21 cellular contexts compared by ENCODE assay signal in the genomic region with DNA sequence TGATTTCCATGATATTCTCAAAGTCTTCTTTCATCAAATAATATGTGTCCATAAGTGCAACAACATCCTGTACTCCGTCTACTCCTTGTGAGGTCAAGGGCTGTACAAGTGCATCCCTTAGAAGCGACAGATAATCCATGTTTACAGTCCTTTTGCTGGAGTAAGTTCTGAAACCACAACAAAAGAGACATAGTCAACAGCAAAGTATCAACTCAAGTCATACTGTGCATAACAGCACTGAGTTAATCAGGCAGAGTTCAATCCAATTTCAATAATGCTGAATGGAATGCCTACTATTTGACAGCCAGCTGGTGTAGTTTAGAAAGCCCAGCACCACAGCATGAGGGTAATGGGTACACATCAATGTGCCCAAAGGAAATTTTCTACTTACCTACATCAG.
DNase-seq lines count a peak whose midpoint lies in the region; ATAC-seq, FAIRE-seq and TF ChIP-seq lines count a peak whose summit lies in the region.
"Had no signal": no experiment of that assay in that cellular context is flagged by ENCODE, and none has a peak within 500 bp of the region (broad histone marks: within the 10 kb centered on the region; RNA-seq: fewer than 3 reads in every experiment).

No MANE protein-coding gene starts in this region.

- BruUV-seq in GM12878 (replicated peaks; lab: Mats Ljungman, UMichigan) (no TSS peak), mammary epithelial cell (replicated peaks; lab: Mats Ljungman, UMichigan) (no TSS peak)

- H3K9ac ChIP-seq in GM12878 (ENCODE audit: control insufficient read depth, insufficient read depth, low read length) (no peak overlapping the region), mammary epithelial cell (ENCODE audit: insufficient read depth, low read length) (no peak overlapping the region)
- H3K9ac ChIP-seq: GM23248 had no signal

- H3K36me3 Mint-ChIP-seq in activated CD4-positive, alpha-beta T cell treated with anti-CD3 and anti-CD28 coated beads for 36 hours (ENCODE audit: low read depth): peaks cover 61% of the 10 kb centered on the region

- H3K4me1 Mint-ChIP-seq in activated CD4-positive, alpha-beta T cell treated with anti-CD3 and anti-CD28 coated beads for 36 hours: no peaks in the 10 kb centered on the region
- H3K4me1 Mint-ChIP-seq: CD4-positive, alpha-beta memory T cell had no signal

- intact Hi-C loops in activated CD4-positive, alpha-beta T cell treated with anti-CD3 and anti-CD28 coated beads for 36 hours (cut with DNase I, micrococcal nuclease): no loop called here
- intact Hi-C loops in GM12878 (cut with micrococcal nuclease; ENCODE audit: unreplicated experiment): no loop called here
- intact Hi-C loops in mammary epithelial cell (cut with micrococcal nuclease): no loop called here

- TF ChIP-seq RAD21 in GM12878 (IDR thresholded peaks at IDR 0.05; ENCODE audit: insufficient read depth, low read depth, low read length): no peak

- H3K4me3 Mint-ChIP-seq in activated CD4-positive, alpha-beta T cell treated with anti-CD3 and anti-CD28 coated beads for 36 hours: no peak overlapping the region
- H3K4me3 Mint-ChIP-seq: CD4-positive, alpha-beta memory T cell had no signal

- dilution Hi-C loops in mammary epithelial cell (cut with HindIII; ENCODE audit: low sequenced_read_pairs): no loop called here

- peak; percentile 45 for FAIRE-seq in GM12891 (lab: Jason Lieb, UNC)
- no peak for FAIRE-seq in GM12878 (lab: Jason Lieb, UNC)
- FAIRE-seq in urothelium cell line (lab: Jason Lieb, UNC): peak; percentile 63
- FAIRE-seq: A549, GM19239, H1 had no signal

- SMC1A ChIA-PET in GM12878 (lab: Charles Lee; ENCODE audit: uncharacterized antibody, unreplicated experiment): interaction anchor here (0.6 kb wide), 1 partner anchor 16 kb away, joined by 4 read pairs; no protein-coding TSS in a partner anchor

- H3K36me3 ChIP-seq in GM12878 (ENCODE audit: control insufficient read depth in 2 of 2, insufficient read depth in 2 of 2, low read length in 1 of 2) (peaks cover 6 to 38% of the 10 kb centered on the region in 2 experiments), mammary epithelial cell (ENCODE audit: insufficient read depth, low read length) (peaks cover 37% of the 10 kb centered on the region)

- POLR2A ChIA-PET in activated CD4-positive, alpha-beta T cell treated with anti-CD3 and anti-CD28 coated beads for 36 hours (lab: Charles Lee): no interaction called here
- POLR2A ChIA-PET in GM12878 (lab: Charles Lee): no interaction called here

- no peak for TF ChIP-seq POLR2A in GM12891 (IDR thresholded peaks at IDR 0.05; ENCODE audit: low read depth, low read length)
- no peak for TF ChIP-seq POLR2A in GM12878 (IDR thresholded peaks at IDR 0.05; ENCODE audit: low read depth, low read length)

- no peaks in the 10 kb centered on the region for H3K27me3 Mint-ChIP-seq in activated CD4-positive, alpha-beta T cell treated with anti-CD3 and anti-CD28 coated beads for 36 hours
- H3K27me3 Mint-ChIP-seq: CD4-positive, alpha-beta memory T cell had no signal

- H3K4me3 ChIP-seq in GM12878 (no peak overlapping the region), mammary epithelial cell (replicated peaks in 1 of 3; ENCODE audit: insufficient read depth in 1 of 3, low read depth in 2 of 3, low read length in 3 of 3) (no peak overlapping the region)
- H3K4me3 ChIP-seq: A549, GM23248 had no signal

- no peaks in the 10 kb centered on the region for H3K4me1 ChIP-seq in GM12878 (ENCODE audit: control insufficient read depth, insufficient read depth, low read length)
- H3K4me1 ChIP-seq in mammary epithelial cell (ENCODE audit: insufficient read depth, low read length): no peaks in the 10 kb centered on the region
- H3K4me1 ChIP-seq: A549 had no signal

- no peak for TF ChIP-seq EP300 in GM12878 (IDR thresholded peaks at IDR 0.05; ENCODE audit: borderline replicate concordance in 1 of 2, control insufficient read depth in 1 of 2, low read depth in 2 of 2, low read length in 2 of 2)

- H3K27me3 ChIP-seq in GM12878 (replicated peaks in 1 of 2; ENCODE audit: control insufficient read depth in 2 of 2, insufficient read depth in 2 of 2, low read length in 1 of 2) (no peaks in the 10 kb centered on the region), mammary epithelial cell (ENCODE audit: insufficient read depth, low read length) (no peaks in the 10 kb centered on the region)

- peak; percentile 33 for ATAC-seq in activated CD4-positive, alpha-beta T cell treated with anti-CD3 and anti-CD28 coated beads for 36 hours
- ATAC-seq in GM12878: no peak
- no peak for ATAC-seq in HG03135 (IDR thresholded peaks at IDR 0.05; ENCODE audit: unreplicated experiment)
- ATAC-seq: A549 had no signal

- H3K9me3 ChIP-seq in GM12878 (replicated peaks; ENCODE audit: control insufficient read depth, insufficient read depth, low read length): no peaks in the 10 kb centered on the region
- H3K9me3 ChIP-seq in mammary epithelial cell (replicated peaks; ENCODE audit: insufficient read depth, low read length): no peaks in the 10 kb centered on the region
- H3K9me3 ChIP-seq: A549 had no signal

- WGBS in GM12878 (ENCODE audit: insufficient coverage, insufficient replicate concordance, low lambda C conversion rate, missing lambda C conversion rate): 100% methylated on average over 2 of the region's 2 CpGs
- WGBS in mammary epithelial cell (ENCODE audit: low coverage, missing lambda C conversion rate): 94% methylated on average over 2 of the region's 2 CpGs

- no peak overlapping the region for H3K27ac ChIP-seq in GM12878 (ENCODE audit: control insufficient read depth, insufficient read depth)
- no peak overlapping the region for H3K27ac ChIP-seq in mammary epithelial cell (ENCODE audit: insufficient read depth, low read depth, low read length)
- H3K27ac ChIP-seq: A549, GM23248 had no signal

- no peak for DNase-seq in activated CD4-positive, alpha-beta T cell treated with anti-CD3 and anti-CD28 coated beads for 36 hours
- DNase-seq in activated CD4-positive, alpha-beta T cell treated with anti-CD3 and anti-CD28 coated beads, Interleukin-2, amount 50 U/mL, for 48 hours: no peak
- DNase-seq in GM12891 (ENCODE audit: insufficient read length, low spot score) (no peak), GM12878 (ENCODE audit: low read depth, low spot score) (no peak), urothelium cell line (ENCODE audit: low spot score) (no peak), mammary epithelial cell (no peak)
- DNase-seq: 8988T; C1 segment of cervical spinal cord; Calu3; CD4-positive, alpha-beta memory T cell; COR-L47; DMS53; DMS79 treated with DMSO at 0.1 percent for 48 hours; GF-D8; GM23248; H7; HCEC 1CT had no signal

- no peak overlapping the region for H3K27ac Mint-ChIP-seq in activated CD4-positive, alpha-beta T cell treated with anti-CD3 and anti-CD28 coated beads for 36 hours

- no peaks in the 10 kb centered on the region for H3K9me3 Mint-ChIP-seq in activated CD4-positive, alpha-beta T cell treated with anti-CD3 and anti-CD28 coated beads for 36 hours (ENCODE audit: low read depth)
- H3K9me3 Mint-ChIP-seq: CD4-positive, alpha-beta memory T cell had no signal

- no peak overlapping the region for H3K4me2 ChIP-seq in GM12878 (ENCODE audit: control insufficient read depth, insufficient read depth)
- no peak overlapping the region for H3K4me2 ChIP-seq in mammary epithelial cell (ENCODE audit: insufficient read depth, low read depth, low read length)
- H3K4me2 ChIP-seq: A549 had no signal

- H3K79me2 ChIP-seq in GM12878 (ENCODE audit: control insufficient read depth, insufficient read depth, low read length) (no peaks in the 10 kb centered on the region), mammary epithelial cell (ENCODE audit: insufficient read depth, low read length) (no peaks in the 10 kb centered on the region)

- RAD21 ChIA-PET in GM12878 (lab: Charles Lee; ENCODE audit: unreplicated experiment): no interaction called here

- no peaks in the 10 kb centered on the region for H4K20me1 ChIP-seq in GM12878 (ENCODE audit: control insufficient read depth, insufficient read depth)
- no peaks in the 10 kb centered on the region for H4K20me1 ChIP-seq in mammary epithelial cell (ENCODE audit: insufficient read depth, low read length)

- in situ Hi-C loops in GM12878 (cut with MboI): no loop called here
- in situ Hi-C loops in mammary epithelial cell (cut with MboI; ENCODE audit: low sequenced_read_pairs in 2 of 2): no loop called here

- no peak overlapping the region for H2AFZ ChIP-seq in GM12878 (ENCODE audit: control insufficient read depth, low read depth, low read length)
- no peak overlapping the region for H2AFZ ChIP-seq in mammary epithelial cell (ENCODE audit: low read depth, low read length)
- H2AFZ ChIP-seq: GM23248 had no signal

- TF ChIP-seq CTCF in GM12878 (IDR thresholded peaks at IDR 0.05 in 2 of 3, conservative IDR thresholded peaks at IDR 0.05 in 1 of 3; ENCODE audit: control insufficient read depth in 2 of 3, extremely low read depth in 1 of 3, insufficient read depth in 1 of 3, low read depth in 3 of 3, low read length in 3 of 3) (no peak), mammary epithelial cell (conservative IDR thresholded peaks at IDR 0.05 in 1 of 2, IDR thresholded peaks at IDR 0.05 in 1 of 2; ENCODE audit: extremely low read depth in 1 of 2, insufficient read depth in 1 of 2, low read depth in 1 of 2, low read length in 2 of 2) (no peak)

- CTCF ChIA-PET in activated CD4-positive, alpha-beta T cell treated with anti-CD3 and anti-CD28 coated beads for 36 hours (lab: Charles Lee): no interaction called here
- CTCF ChIA-PET in GM12878 (lab: Yijun Ruan, JAX) (no interaction called here), mammary epithelial cell (lab: Charles Lee; ENCODE audit: low non-redundant PET) (interaction anchor here (0.7 kb wide), 1 partner anchor 223 kb away, joined by 3 read pairs; no protein-coding TSS in a partner anchor)

TF ChIP-seq in GM12891, 5 proteins besides CTCF, POLR2A, EP300 and RAD21:
- TF ChIP-seq POU2F2 (IDR thresholded peaks at IDR 0.05; ENCODE audit: low read depth, low read length) (no peak), TAF1 (IDR thresholded peaks at IDR 0.05; ENCODE audit: low read depth, low read length) (no peak), SPI1 (IDR thresholded peaks at IDR 0.05; ENCODE audit: low read depth, low read length) (no peak), POLR2AphosphoS5 (IDR thresholded peaks at IDR 0.05; ENCODE audit: low read depth, low read length) (no peak), PAX5 (IDR thresholded peaks at IDR 0.05; ENCODE audit: insufficient read depth, low read length, severe bottlenecking) (no peak)

TF ChIP-seq in GM12878, 131 proteins besides CTCF, POLR2A, EP300 and RAD21:
- TF ChIP-seq CHD1 (IDR thresholded peaks at IDR 0.05; ENCODE audit: low read depth, low read length) (no peak), RUNX3 (IDR thresholded peaks at IDR 0.05; ENCODE audit: low read length) (peak; percentile 12; the same call in 1 of the 2 replicates)
